1 cellular context compared by ENCODE assay signal in the genomic region with DNA sequence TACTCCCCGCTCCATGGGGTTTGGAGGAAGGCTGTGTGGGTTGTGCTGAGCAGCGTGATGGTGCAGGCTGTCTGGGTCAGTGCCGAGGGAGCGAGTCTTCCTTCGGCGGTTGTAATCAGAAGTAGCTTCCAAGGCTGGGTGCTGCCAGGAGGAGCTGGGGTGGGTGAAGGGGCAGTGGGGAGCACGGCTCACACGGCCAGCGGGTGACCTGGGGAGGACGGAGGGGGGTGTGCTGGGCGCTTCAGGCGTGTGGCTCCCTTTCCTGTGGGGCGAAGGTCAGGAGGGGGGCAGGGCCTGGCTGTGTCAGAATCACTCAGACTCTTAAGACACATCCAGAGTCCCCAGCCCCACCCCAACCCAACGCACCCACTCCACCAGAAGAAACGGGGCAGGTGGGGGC.
TF ChIP-seq lines count a peak whose summit lies in the region.

No MANE protein-coding gene starts in this region.

TF ChIP-seq in WTC11, 78 proteins besides CTCF, POLR2A, EP300 and RAD21 (continued from another document):
- TF ChIP-seq, protein P1, sequence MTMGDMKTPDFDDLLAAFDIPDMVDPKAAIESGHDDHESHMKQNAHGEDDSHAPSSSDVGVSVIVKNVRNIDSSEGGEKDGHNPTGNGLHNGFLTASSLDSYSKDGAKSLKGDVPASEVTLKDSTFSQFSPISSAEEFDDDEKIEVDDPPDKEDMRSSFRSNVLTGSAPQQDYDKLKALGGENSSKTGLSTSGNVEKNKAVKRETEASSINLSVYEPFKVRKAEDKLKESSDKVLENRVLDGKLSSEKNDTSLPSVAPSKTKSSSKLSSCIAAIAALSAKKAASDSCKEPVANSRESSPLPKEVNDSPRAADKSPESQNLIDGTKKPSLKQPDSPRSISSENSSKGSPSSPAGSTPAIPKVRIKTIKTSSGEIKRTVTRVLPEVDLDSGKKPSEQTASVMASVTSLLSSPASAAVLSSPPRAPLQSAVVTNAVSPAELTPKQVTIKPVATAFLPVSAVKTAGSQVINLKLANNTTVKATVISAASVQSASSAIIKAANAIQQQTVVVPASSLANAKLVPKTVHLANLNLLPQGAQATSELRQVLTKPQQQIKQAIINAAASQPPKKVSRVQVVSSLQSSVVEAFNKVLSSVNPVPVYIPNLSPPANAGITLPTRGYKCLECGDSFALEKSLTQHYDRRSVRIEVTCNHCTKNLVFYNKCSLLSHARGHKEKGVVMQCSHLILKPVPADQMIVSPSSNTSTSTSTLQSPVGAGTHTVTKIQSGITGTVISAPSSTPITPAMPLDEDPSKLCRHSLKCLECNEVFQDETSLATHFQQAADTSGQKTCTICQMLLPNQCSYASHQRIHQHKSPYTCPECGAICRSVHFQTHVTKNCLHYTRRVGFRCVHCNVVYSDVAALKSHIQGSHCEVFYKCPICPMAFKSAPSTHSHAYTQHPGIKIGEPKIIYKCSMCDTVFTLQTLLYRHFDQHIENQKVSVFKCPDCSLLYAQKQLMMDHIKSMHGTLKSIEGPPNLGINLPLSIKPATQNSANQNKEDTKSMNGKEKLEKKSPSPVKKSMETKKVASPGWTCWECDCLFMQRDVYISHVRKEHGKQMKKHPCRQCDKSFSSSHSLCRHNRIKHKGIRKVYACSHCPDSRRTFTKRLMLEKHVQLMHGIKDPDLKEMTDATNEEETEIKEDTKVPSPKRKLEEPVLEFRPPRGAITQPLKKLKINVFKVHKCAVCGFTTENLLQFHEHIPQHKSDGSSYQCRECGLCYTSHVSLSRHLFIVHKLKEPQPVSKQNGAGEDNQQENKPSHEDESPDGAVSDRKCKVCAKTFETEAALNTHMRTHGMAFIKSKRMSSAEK (CRISPR knock-in tag; IDR thresholded peaks at IDR 0.05; ENCODE audit: borderline replicate concordance) = no peak
- no peak for TF ChIP-seq ELF4 (CRISPR knock-in tag; IDR thresholded peaks at IDR 0.05; ENCODE audit: low read depth)
- TF ChIP-seq RORB (CRISPR knock-in tag; IDR thresholded peaks at IDR 0.05) = no peak
- TF ChIP-seq EMX1 (CRISPR knock-in tag; IDR thresholded peaks at IDR 0.05) = no peak
- TF ChIP-seq E2F5 (CRISPR knock-in tag; IDR thresholded peaks at IDR 0.05) = no peak
- no peak for TF ChIP-seq NR2C2 (CRISPR knock-in tag; IDR thresholded peaks at IDR 0.05)
- TF ChIP-seq ATF2 (CRISPR knock-in tag; IDR thresholded peaks at IDR 0.05; ENCODE audit: borderline replicate concordance, low read depth) = no peak
- TF ChIP-seq PRDM15 (CRISPR knock-in tag; IDR thresholded peaks at IDR 0.05) = no peak
- TF ChIP-seq, protein P2, sequence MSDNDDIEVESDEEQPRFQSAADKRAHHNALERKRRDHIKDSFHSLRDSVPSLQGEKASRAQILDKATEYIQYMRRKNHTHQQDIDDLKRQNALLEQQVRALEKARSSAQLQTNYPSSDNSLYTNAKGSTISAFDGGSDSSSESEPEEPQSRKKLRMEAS (CRISPR knock-in tag; IDR thresholded peaks at IDR 0.05) = no peak
- no peak for TF ChIP-seq IRF2 (CRISPR knock-in tag; IDR thresholded peaks at IDR 0.05; ENCODE audit: borderline replicate concordance, low read depth)
- no peak for TF ChIP-seq ZNF423 (CRISPR knock-in tag; IDR thresholded peaks at IDR 0.05)
- no peak for TF ChIP-seq SP1 (CRISPR knock-in tag; conservative IDR thresholded peaks at IDR 0.05)
- no peak for TF ChIP-seq MYBL2 (CRISPR knock-in tag; IDR thresholded peaks at IDR 0.05)
- TF ChIP-seq NFE2L1 (CRISPR knock-in tag; IDR thresholded peaks at IDR 0.05) = no peak
- TF ChIP-seq SOX15 (CRISPR knock-in tag; IDR thresholded peaks at IDR 0.05) = no peak
